In genomic region chr5:80854583-80854982, GRCh38 we compare ENCODE assay signal across 3 cellular contexts.
TF ChIP-seq lines count a peak whose summit lies in the region.

No MANE protein-coding gene starts in this region.

TF ChIP-seq in HepG2, 621 proteins besides CTCF, POLR2A, EP300 and RAD21 (continues in another document):
- no peak for TF ChIP-seq GPBP1L1 (CRISPR knock-in tag; IDR thresholded peaks at IDR 0.05)
- no peak for TF ChIP-seq ISX (CRISPR knock-in tag; conservative IDR thresholded peaks at IDR 0.05)
- TF ChIP-seq ATF4 (CRISPR knock-in tag; IDR thresholded peaks at IDR 0.05): no peak
- no peak for TF ChIP-seq MATR3 (CRISPR knock-in tag; IDR thresholded peaks at IDR 0.05)
- TF ChIP-seq NFYC (CRISPR knock-in tag; IDR thresholded peaks at IDR 0.05): no peak
- peak; percentile 98 to 100 for TF ChIP-seq MAFK (conservative IDR thresholded peaks at IDR 0.05 in 1 of 2, IDR thresholded peaks at IDR 0.05 in 1 of 2; ENCODE audit: low read length in 2 of 2)
- TF ChIP-seq SP140L (CRISPR knock-in tag; IDR thresholded peaks at IDR 0.05; ENCODE audit: borderline replicate concordance): no peak
- TF ChIP-seq MAFF (IDR thresholded peaks at IDR 0.05; ENCODE audit: low read depth, low read length): peak; percentile 100
- no peak for TF ChIP-seq HMG20A (CRISPR knock-in tag; IDR thresholded peaks at IDR 0.05; ENCODE audit: borderline replicate concordance)
- TF ChIP-seq MBD4 (IDR thresholded peaks at IDR 0.05; ENCODE audit: borderline replicate concordance, low read length): no peak
- TF ChIP-seq ZNF670 (CRISPR knock-in tag; IDR thresholded peaks at IDR 0.05; ENCODE audit: borderline replicate concordance): no peak
- no peak for TF ChIP-seq YEATS2 (CRISPR knock-in tag; IDR thresholded peaks at IDR 0.05; ENCODE audit: borderline replicate concordance)
- TF ChIP-seq PREB (CRISPR knock-in tag; IDR thresholded peaks at IDR 0.05): no peak

TF ChIP-seq in K562, 482 proteins besides CTCF, POLR2A, EP300 and RAD21 (continues in another document):
- TF ChIP-seq MAFG (tag; conservative IDR thresholded peaks at IDR 0.05) (peak; percentile 94), ZBTB2 (IDR thresholded peaks at IDR 0.05) (no peak), PHF21A (IDR thresholded peaks at IDR 0.05; ENCODE audit: borderline replicate concordance, low read depth) (no peak), TAL1 (IDR thresholded peaks at IDR 0.05) (no peak), ADNP (tag; IDR thresholded peaks at IDR 0.05) (no peak), ZNF830 (CRISPR knock-in tag; IDR thresholded peaks at IDR 0.05) (no peak), GTF3C2 (IDR thresholded peaks at IDR 0.05; ENCODE audit: borderline replicate concordance, extremely low read depth, insufficient read length) (no peak), TCF15 (CRISPR knock-in tag; IDR thresholded peaks at IDR 0.05) (no peak), ZHX1 (conservative IDR thresholded peaks at IDR 0.05; ENCODE audit: low read length) (no peak), ELF4 (CRISPR knock-in tag; IDR thresholded peaks at IDR 0.05) (no peak), ZNF77 (CRISPR knock-in tag; IDR thresholded peaks at IDR 0.05) (no peak), CREM (IDR thresholded peaks at IDR 0.05; ENCODE audit: low read depth) (no peak), POLR2AphosphoS5 (IDR thresholded peaks at IDR 0.05; ENCODE audit: control insufficient read depth, insufficient read depth, low read depth, low read length) (no peak), ZNF316 (IDR thresholded peaks at IDR 0.05) (peak; percentile 97)

TF ChIP-seq in H1, 55 proteins besides CTCF, POLR2A, EP300 and RAD21:
- peak; percentile 99 for TF ChIP-seq MAFK (IDR thresholded peaks at IDR 0.05; ENCODE audit: low read depth, low read length)
- TF ChIP-seq USF2 (IDR thresholded peaks at IDR 0.05; ENCODE audit: low read length): no peak
- no peak for TF ChIP-seq EGR1 (IDR thresholded peaks at IDR 0.05; ENCODE audit: borderline replicate concordance, low read depth, low read length)
